9 cellular contexts compared by ENCODE assay signal in the genomic region with DNA sequence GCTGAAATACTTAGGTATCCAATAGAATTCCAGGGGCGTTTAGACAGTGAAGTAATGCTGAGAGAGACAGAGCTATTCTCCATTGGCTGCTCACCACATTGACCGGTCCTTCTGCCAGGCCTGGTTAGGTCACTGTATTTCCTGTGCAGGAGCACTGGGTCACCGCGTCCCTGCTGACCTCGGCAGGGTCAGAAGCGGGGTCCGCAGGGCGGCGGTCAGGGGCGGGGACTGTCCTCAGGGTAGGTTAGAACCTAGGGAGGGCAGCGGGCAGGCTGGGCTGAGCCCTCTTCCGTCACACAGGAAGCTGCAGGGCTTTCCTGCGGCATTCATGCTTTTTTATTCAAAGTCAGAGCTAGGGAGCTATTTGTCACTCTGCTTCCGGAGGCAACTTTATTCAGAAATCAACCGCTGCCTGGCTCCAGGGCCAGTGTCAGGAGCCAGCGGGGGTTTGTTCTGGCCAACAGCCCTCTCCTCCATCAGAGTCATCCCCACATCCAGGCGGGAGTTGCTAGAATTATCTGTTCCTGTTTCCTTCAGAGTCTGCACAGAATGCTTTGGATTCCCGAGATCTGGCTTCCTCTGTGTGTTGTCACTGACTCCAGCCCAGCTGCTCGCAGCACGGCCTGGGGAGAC.
DNase-seq lines count a peak whose midpoint lies in the region; ATAC-seq and TF ChIP-seq lines count a peak whose summit lies in the region.
"Had no signal": no experiment of that assay in that cellular context is flagged by ENCODE, and none has a peak within 500 bp of the region (broad histone marks: within the 10 kb centered on the region; RNA-seq: fewer than 3 reads in every experiment).

No MANE protein-coding gene starts in this region.

- peak overlapping the region; percentile 49 for H3K9ac ChIP-seq in endocrine pancreas (ENCODE audit: control insufficient read depth, insufficient read depth, low read length)

- H3K27ac ChIP-seq in right atrium auricular region (no peak overlapping the region), WERI-Rb-1 (no peak overlapping the region)
- no peak overlapping the region for H3K27ac ChIP-seq in effector memory CD4-positive, alpha-beta T cell (ENCODE audit: insufficient read depth, low read length, poor library complexity, severe bottlenecking)

- peaks cover 22% of the 10 kb centered on the region for H3K4me1 Mint-ChIP-seq in mesothelial cell of epicardium

- H3K36me3 ChIP-seq in right atrium auricular region (no peaks in the 10 kb centered on the region), endocrine pancreas (ENCODE audit: control insufficient read depth, insufficient read depth, low read length) (no peaks in the 10 kb centered on the region), WERI-Rb-1 (no peaks in the 10 kb centered on the region)
- no peaks in the 10 kb centered on the region for H3K36me3 ChIP-seq in effector memory CD4-positive, alpha-beta T cell (ENCODE audit: control insufficient read depth, insufficient read depth, low read length)

- H3K4me3 ChIP-seq in right atrium auricular region (no peak overlapping the region), endocrine pancreas (ENCODE audit: control insufficient read depth, insufficient read depth, low read length) (peak overlapping the region; percentile 1), WERI-Rb-1 (ENCODE audit: low read depth, low read length) (no peak overlapping the region)
- no peak overlapping the region for H3K4me3 ChIP-seq in effector memory CD4-positive, alpha-beta T cell (ENCODE audit: insufficient read depth, low read depth, low read length, poor library complexity, severe bottlenecking)

- peak overlapping the region; percentile 93 for H3K27ac Mint-ChIP-seq in mesothelial cell of epicardium
- H3K27ac Mint-ChIP-seq: CD8-positive, alpha-beta T cell had no signal

- H3K9me3 ChIP-seq in right atrium auricular region (no peaks in the 10 kb centered on the region), endocrine pancreas (ENCODE audit: control insufficient read depth, low read length) (no peaks in the 10 kb centered on the region), WERI-Rb-1 (ENCODE audit: severe bottlenecking) (no peaks in the 10 kb centered on the region)
- no peaks in the 10 kb centered on the region for H3K9me3 ChIP-seq in effector memory CD4-positive, alpha-beta T cell (ENCODE audit: control insufficient read depth, low read length)

- no peaks in the 10 kb centered on the region for H3K27me3 Mint-ChIP-seq in mesothelial cell of epicardium (ENCODE audit: low read depth)

- H3K27me3 ChIP-seq in right atrium auricular region (no peaks in the 10 kb centered on the region), endocrine pancreas (ENCODE audit: control insufficient read depth, insufficient read depth, low read length) (no peaks in the 10 kb centered on the region), WERI-Rb-1 (ENCODE audit: insufficient read depth, low read depth, severe bottlenecking) (no peaks in the 10 kb centered on the region)
- H3K27me3 ChIP-seq in effector memory CD4-positive, alpha-beta T cell (replicated peaks; ENCODE audit: control insufficient read depth, insufficient read depth, low read length, poor library complexity, severe bottlenecking) = no peaks in the 10 kb centered on the region

- no peaks in the 10 kb centered on the region for H3K9me3 Mint-ChIP-seq in mesothelial cell of epicardium
- H3K9me3 Mint-ChIP-seq: CD8-positive, alpha-beta T cell had no signal

- H3K36me3 Mint-ChIP-seq in mesothelial cell of epicardium = no peaks in the 10 kb centered on the region
- H3K36me3 Mint-ChIP-seq: CD8-positive, alpha-beta T cell had no signal

- no peaks in the 10 kb centered on the region for H3K4me1 ChIP-seq in right atrium auricular region
- H3K4me1 ChIP-seq in endocrine pancreas (ENCODE audit: control insufficient read depth, insufficient read depth, low read length) = no peaks in the 10 kb centered on the region
- no peaks in the 10 kb centered on the region for H3K4me1 ChIP-seq in effector memory CD4-positive, alpha-beta T cell (ENCODE audit: control insufficient read depth, insufficient read depth, low read length, poor library complexity, severe bottlenecking)

- TF ChIP-seq CTCF in right atrium auricular region (IDR thresholded peaks at IDR 0.05) (no peak), mesothelial cell of epicardium (IDR thresholded peaks at IDR 0.05; ENCODE audit: unreplicated experiment) (no peak), WERI-Rb-1 (IDR thresholded peaks at IDR 0.05; ENCODE audit: low read depth, low read length) (no peak)

- intact Hi-C loops in Right ventricle myocardium inferior (cut with DNase I) = no loop called here

- DNase-seq in Right ventricle myocardium inferior (ENCODE audit: missing footprints) = no peak
- DNase-seq in right atrium auricular region (ENCODE audit: low spot score) = no peak
- no peak for DNase-seq in mesothelial cell of epicardium (ENCODE audit: low spot score in 2 of 2, unreplicated experiment in 2 of 2)
- DNase-seq in WERI-Rb-1 = no peak
- no peak for DNase-seq in NCI-H1105 treated with DMSO at 0.1 percent for 48 hours (lab: John Stamatoyannopoulos, UW)
- DNase-seq in effector memory CD4-positive, alpha-beta T cell = no peak

- H3K4me3 Mint-ChIP-seq in mesothelial cell of epicardium = peak overlapping the region; percentile 72
- H3K4me3 Mint-ChIP-seq: CD8-positive, alpha-beta T cell had no signal

- ATAC-seq in Right ventricle myocardium inferior (peak; percentile 78), HG02763 (IDR thresholded peaks at IDR 0.05; ENCODE audit: unreplicated experiment) (no peak)
- ATAC-seq: CD8-positive, alpha-beta T cell had no signal
